Comparison of ENCODE assay signal across 8 cellular contexts in the genomic region with DNA sequence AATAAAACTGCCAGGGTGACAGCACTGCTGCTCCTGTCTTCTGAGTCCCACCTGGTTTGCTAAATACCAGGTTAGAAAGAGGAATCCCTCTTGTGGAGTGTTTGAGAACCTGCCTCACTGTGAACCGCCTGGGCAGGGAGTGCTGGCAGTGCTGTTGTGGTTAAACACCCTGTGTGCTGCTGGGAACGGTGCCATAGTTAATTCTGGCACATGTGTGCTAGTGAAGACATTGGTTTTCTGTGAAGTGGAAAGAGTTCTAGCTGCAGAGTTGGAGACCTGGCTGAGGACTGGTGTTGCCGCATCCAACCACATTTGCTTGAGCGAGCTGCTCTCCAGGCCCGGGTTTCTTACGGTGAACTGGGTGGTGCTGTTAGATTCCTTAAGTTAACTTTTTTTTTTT.
DNase-seq lines count a peak whose midpoint lies in the region; ATAC-seq, FAIRE-seq and TF ChIP-seq lines count a peak whose summit lies in the region.

No MANE protein-coding gene starts in this region.

- H3K4me1 ChIP-seq in HepG2 (ENCODE audit: insufficient read depth, low read length) = peaks cover 34% of the 10 kb centered on the region
- H3K4me1 ChIP-seq in vagina = peaks cover 49% of the 10 kb centered on the region

- POLR2A ChIA-PET in HepG2 (lab: Yijun Ruan, JAX) = interaction anchor here (1.2 to 1.4 kb wide), 2 partner anchors 73 to 315 kb away, joined by 3 to 6 read pairs; no protein-coding TSS in a partner anchor

- H3K27ac ChIP-seq in brain microvascular endothelial cell = peak overlapping the region; percentile 77
- peak overlapping the region; percentile 68 for H3K27ac ChIP-seq in HepG2 (ENCODE audit: extremely low read length, insufficient read depth, low read length)
- peak overlapping the region; percentile 52 for H3K27ac ChIP-seq in vagina

- no peak for TF ChIP-seq EP300 in HepG2 (IDR thresholded peaks at IDR 0.05; ENCODE audit: low read depth in 2 of 2, low read length in 2 of 2)
- no peak for TF ChIP-seq EP300 in HepG2 (CRISPR knock-in tag; IDR thresholded peaks at IDR 0.05; ENCODE audit: borderline replicate concordance)

- WGBS in HepG2 (ENCODE audit: low lambda C conversion rate) = 96% methylated on average over 6 of the region's 6 CpGs

- TF ChIP-seq POLR2A in HepG2 (IDR thresholded peaks at IDR 0.05; ENCODE audit: insufficient read depth in 1 of 2, low read depth in 2 of 2, low read length in 2 of 2) (no peak), vagina (IDR thresholded peaks at IDR 0.05) (no peak)

- H2AFZ ChIP-seq in HepG2 (ENCODE audit: low read length) = no peak overlapping the region

- peaks cover 34% of the 10 kb centered on the region for H3K4me1 Mint-ChIP-seq in activated naive CD4-positive, alpha-beta T cell treated with anti-CD3 and anti-CD28 coated beads, Interleukin-2, amount 10 ng/mL, durations not matched to agents 7 days and 5 days

- in situ Hi-C loops in brain microvascular endothelial cell (cut with HindIII; ENCODE audit: low pct_ligation_motif_present, low sequenced_read_pairs) (no loop called here), HepG2 (cut with HindIII; ENCODE audit: extremely low pct_ligation_motif_present, low pct_unique_long_range_greater_than_20kb) (loop anchor here (5.0 kb wide), 1 partner anchor 69 kb away; no protein-coding TSS in a partner anchor)

- H3K9me3 Mint-ChIP-seq in activated naive CD4-positive, alpha-beta T cell treated with anti-CD3 and anti-CD28 coated beads, Interleukin-2, amount 10 ng/mL, durations not matched to agents 7 days and 5 days = no peaks in the 10 kb centered on the region

- ATAC-seq in HepG2 (peak; percentile 51), GM19455 (IDR thresholded peaks at IDR 0.05; ENCODE audit: unreplicated experiment) (no peak)

- TF ChIP-seq CTCF in brain microvascular endothelial cell (IDR thresholded peaks at IDR 0.05; ENCODE audit: low read depth, low read length, missing control alignments) (peak; percentile 49), HepG2 (CRISPR knock-in tag; IDR thresholded peaks at IDR 0.05) (0 out of 2 replicates have a peak, but pooled peaks have one; percentile 19), vagina (IDR thresholded peaks at IDR 0.05) (peak in 1 of 3 experiments; percentile 13)

- H4K20me1 ChIP-seq in HepG2 (ENCODE audit: insufficient read depth, low read length) = peaks cover 3% of the 10 kb centered on the region; the same call in 1 of the 2 replicates

- H3K9ac ChIP-seq in HepG2 (ENCODE audit: insufficient read depth, low read depth, low read length) = no peak overlapping the region

- no peak for FAIRE-seq in HepG2 (lab: Jason Lieb, UNC)

- H3K4me3 Mint-ChIP-seq in activated naive CD4-positive, alpha-beta T cell treated with anti-CD3 and anti-CD28 coated beads, Interleukin-2, amount 10 ng/mL, durations not matched to agents 7 days and 5 days = no peak overlapping the region

- H3K27me3 Mint-ChIP-seq in activated naive CD4-positive, alpha-beta T cell treated with anti-CD3 and anti-CD28 coated beads, Interleukin-2, amount 10 ng/mL, durations not matched to agents 7 days and 5 days = no peaks in the 10 kb centered on the region

- TF ChIP-seq RAD21 in HepG2 (CRISPR knock-in tag; IDR thresholded peaks at IDR 0.05) = peak; percentile 31; the same call in 1 of the 2 replicates

- H3K36me3 Mint-ChIP-seq in activated naive CD4-positive, alpha-beta T cell treated with anti-CD3 and anti-CD28 coated beads, Interleukin-2, amount 10 ng/mL, durations not matched to agents 7 days and 5 days = peaks cover 69% of the 10 kb centered on the region

- no peaks in the 10 kb centered on the region for H3K79me2 ChIP-seq in HepG2 (ENCODE audit: insufficient read depth, low read length)

- intact Hi-C loops in HepG2 (cut with micrococcal nuclease; ENCODE audit: unreplicated experiment) = loop anchor here (5.0 kb wide), 2 partner anchors 59 to 179 kb away; no protein-coding TSS in a partner anchor
- intact Hi-C loops in vagina (cut with DNase I) = no loop called here

- peaks cover 13% of the 10 kb centered on the region for H3K36me3 ChIP-seq in brain microvascular endothelial cell (replicated peaks)
- peaks cover 20 to 82% of the 10 kb centered on the region in 2 experiments for H3K36me3 ChIP-seq in HepG2 (replicated peaks in 1 of 2; ENCODE audit: control insufficient read depth in 1 of 2, insufficient read depth in 2 of 2, low read length in 2 of 2)
- peaks cover 0 to 59% of the 10 kb centered on the region in 2 donors for H3K36me3 ChIP-seq in vagina

- H3K9me3 ChIP-seq in HepG2 (ENCODE audit: low read length) (no peaks in the 10 kb centered on the region), vagina (no peaks in the 10 kb centered on the region)

- no TSS peak for BruUV-seq in HepG2 (replicated peaks; lab: Mats Ljungman, UMichigan)

- H3K27me3 ChIP-seq in brain microvascular endothelial cell (replicated peaks) (no peaks in the 10 kb centered on the region), HepG2 (ENCODE audit: control insufficient read depth in 1 of 2, insufficient read depth in 2 of 2, low read length in 2 of 2) (no peaks in the 10 kb centered on the region), vagina (no peaks in the 10 kb centered on the region)

- DNase-seq in activated naive CD4-positive, alpha-beta T cell treated with anti-CD3 and anti-CD28 coated beads, Interleukin-2, amount 10 ng/mL, durations not matched to agents 7 days and 5 days = peak; percentile 31
- no peak for DNase-seq in activated naive CD4-positive, alpha-beta T cell treated with anti-CD3 and anti-CD28 coated beads, Interleukin-2, amount 50 U/mL, for 16 hours
- peak; percentile 58 for DNase-seq in brain microvascular endothelial cell
- DNase-seq in HepG2 (ENCODE audit: low spot score) = peak; percentile 22
- peak in 1 of 2 donors; percentile 86 for DNase-seq in vagina (ENCODE audit: extremely low spot score in 2 of 2)
- no peak for DNase-seq in SK-N-DZ (ENCODE audit: low spot score)
- no peak for DNase-seq in activated CD4-positive, alpha-beta T cell treated with anti-CD3 and anti-CD28 coated beads, Interleukin-2, amount 50 U/mL, for 1 hour

- CTCF ChIA-PET in activated naive CD4-positive, alpha-beta T cell treated with anti-CD3 and anti-CD28 coated beads, Interleukin-2, amount 10 ng/mL, durations not matched to agents 7 days and 5 days (lab: Charles Lee) = interaction anchor here (1.1 to 1.5 kb wide), 3 partner anchors 14 to 68 kb away, joined by 3 to 4 read pairs (median 4); no protein-coding TSS in a partner anchor
- CTCF ChIA-PET in HepG2 (lab: Yijun Ruan, JAX; ENCODE audit: low intra/inter-chr PET ratio, low total read pairs) = no interaction called here

- H3K4me3 ChIP-seq in brain microvascular endothelial cell (ENCODE audit: low read depth, low read length) (no peak overlapping the region), HepG2 (replicated peaks in 1 of 3; ENCODE audit: insufficient read depth in 1 of 3, low read depth in 2 of 3, low read length in 3 of 3) (no peak overlapping the region), vagina (no peak overlapping the region)

- no peak overlapping the region for H3K4me2 ChIP-seq in HepG2 (ENCODE audit: low read depth, low read length)

- H3K27ac Mint-ChIP-seq in activated naive CD4-positive, alpha-beta T cell treated with anti-CD3 and anti-CD28 coated beads, Interleukin-2, amount 10 ng/mL, durations not matched to agents 7 days and 5 days = peak overlapping the region; percentile 20

TF ChIP-seq in HepG2, 621 proteins besides CTCF, POLR2A, EP300 and RAD21:
- TF ChIP-seq, protein P1, sequence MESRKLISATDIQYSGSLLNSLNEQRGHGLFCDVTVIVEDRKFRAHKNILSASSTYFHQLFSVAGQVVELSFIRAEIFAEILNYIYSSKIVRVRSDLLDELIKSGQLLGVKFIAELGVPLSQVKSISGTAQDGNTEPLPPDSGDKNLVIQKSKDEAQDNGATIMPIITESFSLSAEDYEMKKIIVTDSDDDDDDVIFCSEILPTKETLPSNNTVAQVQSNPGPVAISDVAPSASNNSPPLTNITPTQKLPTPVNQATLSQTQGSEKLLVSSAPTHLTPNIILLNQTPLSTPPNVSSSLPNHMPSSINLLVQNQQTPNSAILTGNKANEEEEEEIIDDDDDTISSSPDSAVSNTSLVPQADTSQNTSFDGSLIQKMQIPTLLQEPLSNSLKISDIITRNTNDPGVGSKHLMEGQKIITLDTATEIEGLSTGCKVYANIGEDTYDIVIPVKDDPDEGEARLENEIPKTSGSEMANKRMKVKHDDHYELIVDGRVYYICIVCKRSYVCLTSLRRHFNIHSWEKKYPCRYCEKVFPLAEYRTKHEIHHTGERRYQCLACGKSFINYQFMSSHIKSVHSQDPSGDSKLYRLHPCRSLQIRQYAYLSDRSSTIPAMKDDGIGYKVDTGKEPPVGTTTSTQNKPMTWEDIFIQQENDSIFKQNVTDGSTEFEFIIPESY (CRISPR knock-in tag; IDR thresholded peaks at IDR 0.05) = peak; percentile 22; the same call in 1 of the 2 replicates
- TF ChIP-seq SIX4 (CRISPR knock-in tag; IDR thresholded peaks at IDR 0.05) (no peak), PCBP2 (optimal IDR thresholded peaks at IDR 0.05; ENCODE audit: low read depth, low read length, poor library complexity, severe bottlenecking) (no peak), ZBTB38 (CRISPR knock-in tag; IDR thresholded peaks at IDR 0.05) (peak; percentile 52; the same call in 1 of the 2 replicates), THAP11 (CRISPR knock-in tag; IDR thresholded peaks at IDR 0.05) (no peak), ZNF782 (CRISPR knock-in tag; IDR thresholded peaks at IDR 0.05; ENCODE audit: borderline replicate concordance) (no peak), STAG1 (CRISPR knock-in tag; IDR thresholded peaks at IDR 0.05) (0 out of 2 replicates have a peak, but pooled peaks have one; percentile 18)

Comparison
In these comparisons a context has a peak if more than half of its experiments do, and no peak if none do; other contexts are left out.
1. DNase-seq: peak in activated naive CD4-positive, alpha-beta T cell treated with anti-CD3 and anti-CD28 coated beads, Interleukin-2, amount 10 ng/mL, durations not matched to agents 7 days and 5 days (single experiment), brain microvascular endothelial cell (single experiment) and HepG2 (single experiment); none in activated naive CD4-positive, alpha-beta T cell treated with anti-CD3 and anti-CD28 coated beads, Interleukin-2, amount 50 U/mL, for 16 hours (single experiment), SK-N-DZ (single experiment) and activated CD4-positive, alpha-beta T cell treated with anti-CD3 and anti-CD28 coated beads, Interleukin-2, amount 50 U/mL, for 1 hour (single experiment).
2. Peak in every context shown above with its lines, with median percentiles within 50 percentile points of each other: H3K27ac ChIP-seq.